2 cellular contexts compared by ENCODE assay signal in the genomic region with DNA sequence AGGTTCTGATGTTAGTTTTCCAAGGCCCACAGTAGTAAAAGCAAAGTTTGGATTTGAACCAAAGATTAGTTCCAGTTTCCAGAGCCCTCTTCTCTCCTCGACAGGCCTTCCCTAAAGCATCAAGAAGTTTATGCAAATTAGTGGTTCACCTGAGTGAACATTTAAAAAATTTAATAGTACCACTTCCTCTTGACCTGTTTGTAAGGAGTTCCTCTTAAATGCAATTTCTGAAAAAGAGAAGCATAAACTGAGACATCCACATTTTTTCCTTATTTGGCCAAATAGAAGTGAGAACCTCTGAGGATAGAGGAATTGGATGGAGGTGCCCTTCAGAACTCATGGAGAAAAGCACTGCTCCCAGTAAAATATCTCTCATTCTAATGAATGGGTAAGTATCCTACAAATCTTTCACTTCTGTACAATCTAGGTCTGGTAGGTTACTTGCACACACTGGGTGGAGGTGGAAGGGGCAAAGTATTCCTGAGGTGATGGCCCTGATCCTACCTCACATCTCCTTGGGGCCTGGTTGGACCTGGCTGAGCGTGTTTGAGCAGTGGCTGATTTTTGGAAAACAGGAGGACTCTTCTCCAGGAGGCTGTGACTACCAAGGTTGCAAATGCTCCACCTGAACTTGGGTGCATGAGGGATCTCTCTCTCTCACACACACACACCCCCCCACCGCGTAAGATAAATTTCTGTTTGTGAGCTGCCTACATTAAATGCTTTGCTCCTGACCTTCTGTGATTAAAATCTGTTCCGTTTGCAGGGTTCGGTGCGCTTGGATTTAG.
TF ChIP-seq lines count a peak whose summit lies in the region.

No MANE protein-coding gene starts in this region.

TF ChIP-seq in liver, 16 proteins besides CTCF, POLR2A, EP300 and RAD21:
- TF ChIP-seq TAF1 (conservative IDR thresholded peaks at IDR 0.05): no peak

TF ChIP-seq in HepG2, 621 proteins besides CTCF, POLR2A, EP300 and RAD21:
- TF ChIP-seq CENPX (CRISPR knock-in tag; IDR thresholded peaks at IDR 0.05) (no peak), SMAD9 (CRISPR knock-in tag; IDR thresholded peaks at IDR 0.05) (no peak)
- TF ChIP-seq, protein P1, sequence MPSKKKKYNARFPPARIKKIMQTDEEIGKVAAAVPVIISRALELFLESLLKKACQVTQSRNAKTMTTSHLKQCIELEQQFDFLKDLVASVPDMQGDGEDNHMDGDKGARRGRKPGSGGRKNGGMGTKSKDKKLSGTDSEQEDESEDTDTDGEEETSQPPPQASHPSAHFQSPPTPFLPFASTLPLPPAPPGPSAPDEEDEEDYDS (CRISPR knock-in tag; IDR thresholded peaks at IDR 0.05): no peak
- TF ChIP-seq, protein P2, sequence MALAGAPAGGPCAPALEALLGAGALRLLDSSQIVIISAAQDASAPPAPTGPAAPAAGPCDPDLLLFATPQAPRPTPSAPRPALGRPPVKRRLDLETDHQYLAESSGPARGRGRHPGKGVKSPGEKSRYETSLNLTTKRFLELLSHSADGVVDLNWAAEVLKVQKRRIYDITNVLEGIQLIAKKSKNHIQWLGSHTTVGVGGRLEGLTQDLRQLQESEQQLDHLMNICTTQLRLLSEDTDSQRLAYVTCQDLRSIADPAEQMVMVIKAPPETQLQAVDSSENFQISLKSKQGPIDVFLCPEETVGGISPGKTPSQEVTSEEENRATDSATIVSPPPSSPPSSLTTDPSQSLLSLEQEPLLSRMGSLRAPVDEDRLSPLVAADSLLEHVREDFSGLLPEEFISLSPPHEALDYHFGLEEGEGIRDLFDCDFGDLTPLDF (CRISPR knock-in tag; IDR thresholded peaks at IDR 0.05): no peak
- TF ChIP-seq, protein P3, sequence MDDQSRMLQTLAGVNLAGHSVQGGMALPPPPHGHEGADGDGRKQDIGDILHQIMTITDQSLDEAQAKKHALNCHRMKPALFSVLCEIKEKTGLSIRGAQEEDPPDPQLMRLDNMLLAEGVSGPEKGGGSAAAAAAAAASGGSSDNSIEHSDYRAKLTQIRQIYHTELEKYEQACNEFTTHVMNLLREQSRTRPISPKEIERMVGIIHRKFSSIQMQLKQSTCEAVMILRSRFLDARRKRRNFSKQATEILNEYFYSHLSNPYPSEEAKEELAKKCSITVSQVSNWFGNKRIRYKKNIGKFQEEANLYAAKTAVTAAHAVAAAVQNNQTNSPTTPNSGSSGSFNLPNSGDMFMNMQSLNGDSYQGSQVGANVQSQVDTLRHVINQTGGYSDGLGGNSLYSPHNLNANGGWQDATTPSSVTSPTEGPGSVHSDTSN (CRISPR knock-in tag; IDR thresholded peaks at IDR 0.05; ENCODE audit: borderline replicate concordance): no peak
